ENCODE assay signal across 8 cellular contexts in the genomic region with DNA sequence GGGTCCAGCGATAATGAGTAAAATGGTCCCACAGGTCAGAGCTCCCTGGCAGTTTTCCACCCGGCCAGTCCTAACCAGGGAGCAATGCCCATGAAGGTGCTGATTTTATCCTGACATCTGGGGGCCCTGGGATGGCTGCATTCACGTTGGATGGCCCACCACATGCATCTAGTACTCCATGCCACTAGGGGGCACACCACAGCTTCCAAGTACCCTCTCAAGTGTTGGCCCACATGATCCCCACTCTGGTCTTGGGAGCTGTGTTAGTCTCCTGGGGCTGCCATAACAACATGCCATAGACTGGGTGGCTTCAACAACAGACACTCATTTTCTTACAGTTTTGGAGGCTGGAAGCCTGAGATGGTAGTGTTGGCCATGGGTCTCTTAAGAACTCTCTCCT.
A peak's percentile ranks its signal among the peaks of the same experiment; 100 is the strongest.
DNase-seq lines count a peak whose midpoint lies in the region; ATAC-seq and TF ChIP-seq lines count a peak whose summit lies in the region.

No MANE protein-coding gene starts in this region.

- H3K9me3 ChIP-seq in OCI-LY3 (ENCODE audit: insufficient read depth, low read length) (no peaks in the 10 kb centered on the region), stomach (no peaks in the 10 kb centered on the region)

- no peak overlapping the region for H3K9ac ChIP-seq in OCI-LY3 (ENCODE audit: low read length)

- 63 to 88% (median 83%) methylated on average over 2 to 3 of the region's 3 CpGs for WGBS in stomach, 5 donors

- H3K9me3 Mint-ChIP-seq in activated naive CD4-positive, alpha-beta T cell treated with anti-CD3 and anti-CD28 coated beads, Interleukin-2, amount 10 ng/mL, durations not matched to agents 7 days and 5 days = no peaks in the 10 kb centered on the region

- H3K27me3 Mint-ChIP-seq in activated naive CD4-positive, alpha-beta T cell treated with anti-CD3 and anti-CD28 coated beads, Interleukin-2, amount 10 ng/mL, durations not matched to agents 7 days and 5 days = no peaks in the 10 kb centered on the region

- H4K20me1 ChIP-seq in OCI-LY3 (ENCODE audit: insufficient read depth, low read length) = no peaks in the 10 kb centered on the region

- no peaks in the 10 kb centered on the region for H3K36me3 Mint-ChIP-seq in activated naive CD4-positive, alpha-beta T cell treated with anti-CD3 and anti-CD28 coated beads, Interleukin-2, amount 10 ng/mL, durations not matched to agents 7 days and 5 days

- no peak overlapping the region for H3K4me3 Mint-ChIP-seq in activated naive CD4-positive, alpha-beta T cell treated with anti-CD3 and anti-CD28 coated beads, Interleukin-2, amount 10 ng/mL, durations not matched to agents 7 days and 5 days

- H3K27me3 ChIP-seq in OCI-LY3 (ENCODE audit: low read depth, low read length) (peaks cover 37% of the 10 kb centered on the region), stomach (no peaks in the 10 kb centered on the region)

- H3K79me2 ChIP-seq in OCI-LY3 (ENCODE audit: low read length) = no peaks in the 10 kb centered on the region

- H2AFZ ChIP-seq in OCI-LY3 (ENCODE audit: low read depth, low read length) = peak overlapping the region; percentile 56; the same call in 1 of the 2 replicates

- peaks cover 11% of the 10 kb centered on the region for H3K4me1 ChIP-seq in OCI-LY3 (ENCODE audit: low read length)
- peaks cover 5 to 44% (median 8%) of the 10 kb centered on the region in 4 donors for H3K4me1 ChIP-seq in stomach

- H3K27ac ChIP-seq in OCI-LY3 (ENCODE audit: low read length) (no peak overlapping the region), cingulate gyrus (ENCODE audit: low read depth, low read length) (peak overlapping the region; percentile 25), stomach (no peak overlapping the region)

- H3K4me2 ChIP-seq in OCI-LY3 (ENCODE audit: low read length) = no peak overlapping the region

- peak; percentile 48 for DNase-seq in activated naive CD4-positive, alpha-beta T cell treated with anti-CD3 and anti-CD28 coated beads, Interleukin-2, amount 10 ng/mL, durations not matched to agents 7 days and 5 days
- DNase-seq in activated naive CD4-positive, alpha-beta T cell (lab: John Stamatoyannopoulos, UW) = no peak
- peak; percentile 14 for DNase-seq in stimulated activated CD8-positive, alpha-beta memory T cell treated with anti-CD3 and anti-CD28 coated beads, Interleukin-4, amount 100 ng/mL, for 24 hours (ENCODE audit: low read depth)
- no peak for DNase-seq in stomach

- no peak overlapping the region for H3K4me3 ChIP-seq in OCI-LY3 (ENCODE audit: low read length)
- no peak overlapping the region for H3K4me3 ChIP-seq in stomach

- TF ChIP-seq POLR2A in stomach (IDR thresholded peaks at IDR 0.05) = no peak

- TF ChIP-seq EP300 in stomach (IDR thresholded peaks at IDR 0.05) = no peak

- H3K27ac Mint-ChIP-seq in activated naive CD4-positive, alpha-beta T cell treated with anti-CD3 and anti-CD28 coated beads, Interleukin-2, amount 10 ng/mL, durations not matched to agents 7 days and 5 days = no peak overlapping the region

- intact Hi-C loops in stomach (cut with DNase I; ENCODE audit: low total_unique reads) = loop anchor here (5.0 to 10.0 kb wide), 2 partner anchors 232 to 374 kb away; no protein-coding TSS in a partner anchor

- CTCF ChIA-PET in activated naive CD4-positive, alpha-beta T cell treated with anti-CD3 and anti-CD28 coated beads, Interleukin-2, amount 10 ng/mL, durations not matched to agents 7 days and 5 days (lab: Charles Lee) = interaction anchor here (0.8 to 4.3 kb wide), 14 partner anchors 10 to 777 kb away, joined by 3 to 61 read pairs (median 5); a partner anchor contains a TSS

- peak; percentile 60 for TF ChIP-seq CTCF in OCI-LY3 (IDR thresholded peaks at IDR 0.05; ENCODE audit: low read depth, low read length)
- TF ChIP-seq CTCF in stomach (IDR thresholded peaks at IDR 0.05) = no peak

- H3K4me1 Mint-ChIP-seq in activated naive CD4-positive, alpha-beta T cell treated with anti-CD3 and anti-CD28 coated beads, Interleukin-2, amount 10 ng/mL, durations not matched to agents 7 days and 5 days = peaks cover 23% of the 10 kb centered on the region

- no peaks in the 10 kb centered on the region for H3K36me3 ChIP-seq in OCI-LY3 (replicated peaks; ENCODE audit: low read depth, low read length)
- no peaks in the 10 kb centered on the region for H3K36me3 ChIP-seq in stomach

- no peak for ATAC-seq in GM21360 (IDR thresholded peaks at IDR 0.05; ENCODE audit: unreplicated experiment)
- no peak for ATAC-seq in HG02981 (IDR thresholded peaks at IDR 0.05; ENCODE audit: unreplicated experiment)

Comparison
In these comparisons a context has a peak if more than half of its experiments do, and no peak if none do; other contexts are left out.
1. DNase-seq: peak in activated naive CD4-positive, alpha-beta T cell treated with anti-CD3 and anti-CD28 coated beads, Interleukin-2, amount 10 ng/mL, durations not matched to agents 7 days and 5 days (single experiment) and stimulated activated CD8-positive, alpha-beta memory T cell treated with anti-CD3 and anti-CD28 coated beads, Interleukin-4, amount 100 ng/mL, for 24 hours (single experiment); none in activated naive CD4-positive, alpha-beta T cell (0 of 4) and stomach (single experiment).